ENCODE assay signal across 16 cellular contexts in the genomic region with DNA sequence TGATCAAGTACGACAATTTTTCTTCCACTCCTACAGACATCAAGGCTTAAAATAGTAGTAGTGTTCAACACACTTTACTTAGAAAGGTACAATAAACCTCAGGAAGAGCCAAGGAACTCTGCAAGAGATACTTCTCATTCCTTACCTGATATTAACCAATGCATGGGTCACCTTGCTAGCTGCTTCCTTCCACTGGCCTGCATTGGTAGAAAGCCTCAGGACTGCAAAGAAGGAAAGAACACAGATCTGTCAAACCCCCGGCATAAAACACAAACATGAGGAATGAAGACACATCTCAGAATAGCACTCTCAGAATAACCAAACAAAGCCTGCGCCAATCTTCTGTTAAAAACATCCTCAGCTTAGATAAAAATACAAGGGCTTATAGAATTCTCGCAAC.
A peak's percentile ranks its signal among the peaks of the same experiment; 100 is the strongest.
DNase-seq lines count a peak whose midpoint lies in the region; ATAC-seq, FAIRE-seq and TF ChIP-seq lines count a peak whose summit lies in the region.
"Had no signal": no experiment of that assay in that cellular context is flagged by ENCODE, and none has a peak within 500 bp of the region (broad histone marks: within the 10 kb centered on the region; RNA-seq: fewer than 3 reads in every experiment).

No MANE protein-coding gene starts in this region.

- H3K4me1 ChIP-seq in PC-3 (ENCODE audit: insufficient read depth, low read length) (peaks cover 41% of the 10 kb centered on the region), endothelial cell of umbilical vein (ENCODE audit: control insufficient read depth, extremely low read depth, insufficient read depth, low read length) (peaks cover 49% of the 10 kb centered on the region), stomach smooth muscle (ENCODE audit: control insufficient read depth, insufficient read depth, low read length) (peaks cover 22% of the 10 kb centered on the region), tibial nerve (peaks cover 0 to 26% (median 3%) of the 10 kb centered on the region in 4 donors)

- H3K27ac Mint-ChIP-seq in memory B cell, result peak overlapping the region; percentile 67
- H3K27ac Mint-ChIP-seq: progenitor cell of endocrine pancreas had no signal

- TF ChIP-seq EP300 in tibial nerve (IDR thresholded peaks at IDR 0.05), result no peak

- no peak for FAIRE-seq in endothelial cell of umbilical vein (lab: Jason Lieb, UNC)
- FAIRE-seq: colon, GM12878 had no signal

- H3K79me2 ChIP-seq in PC-3 (ENCODE audit: low read length) (no peaks in the 10 kb centered on the region), endothelial cell of umbilical vein (ENCODE audit: control insufficient read depth, insufficient read depth, low read length) (no peaks in the 10 kb centered on the region)

- DNase-seq in PC-3 (no peak), endothelial cell of umbilical vein (ENCODE audit: low read depth, low spot score) (no peak), memory B cell (ENCODE audit: low spot score in 2 of 2) (no peak), omental fat pad (ENCODE audit: low spot score) (no peak), tibial nerve (ENCODE audit: low spot score in 2 of 2) (no peak), NCI-H226 (no peak)
- DNase-seq in stimulated activated naive CD4-positive, alpha-beta T cell (lab: John Stamatoyannopoulos, UW), result no peak
- DNase-seq: activated naive CD4-positive, alpha-beta T cell treated with anti-CD3 and anti-CD28 coated beads, Interleukin-2, amount 50 U/mL, for 16 hours; C1 segment of cervical spinal cord; NCI-H2081 treated with DMSO at 0.1 percent for 48 hours; stimulated activated CD4-positive, alpha-beta T cell treated with anti-CD3 and anti-CD28 coated beads, Interleukin-2, amount 100 ng/mL, for 24 hours had no signal

- H3K27me3 Mint-ChIP-seq in memory B cell, result no peaks in the 10 kb centered on the region
- H3K27me3 Mint-ChIP-seq: progenitor cell of endocrine pancreas had no signal

- CTCF ChIA-PET in PC-3 (lab: Charles Lee) (interaction anchor here (0.8 kb wide), 1 partner anchor 71 kb away, joined by 3 read pairs; no protein-coding TSS in a partner anchor), endothelial cell of umbilical vein (lab: Charles Lee) (interaction anchor here (0.6 to 5.4 kb wide), 6 partner anchors 50 to 99 kb away, joined by 3 to 57 read pairs (median 9); no protein-coding TSS in a partner anchor)

- no peak overlapping the region for H3K9ac ChIP-seq in PC-3 (ENCODE audit: low read length)
- peak overlapping the region; percentile 65 for H3K9ac ChIP-seq in endothelial cell of umbilical vein (replicated peaks; ENCODE audit: extremely low read depth, insufficient read depth, low read length)
- H3K9ac ChIP-seq in stomach smooth muscle (ENCODE audit: low read length in 2 of 2), result no peak overlapping the region

- peaks cover 10% of the 10 kb centered on the region for H3F3A ChIP-seq in PC-3 (ENCODE audit: low read length, unreplicated experiment)

- POLR2A ChIA-PET in PC-3 (lab: Charles Lee; ENCODE audit: unreplicated experiment), result no interaction called here
- POLR2A ChIA-PET in endothelial cell of umbilical vein (lab: Charles Lee), result no interaction called here

- H3K9me2 ChIP-seq in PC-3 (replicated peaks; ENCODE audit: low read length), result no peaks in the 10 kb centered on the region

- WGBS in tibial nerve, 2 donors, result 67 to 70% methylated on average over 4 of the region's 4 CpGs

- peak overlapping the region; percentile 8 for H3K4me3 Mint-ChIP-seq in memory B cell

- H2AFZ ChIP-seq in PC-3 (ENCODE audit: low read length), result no peak overlapping the region
- H2AFZ ChIP-seq in endothelial cell of umbilical vein (ENCODE audit: low read depth, low read length), result no peak overlapping the region

- H4K20me1 ChIP-seq in PC-3 (ENCODE audit: low read length) (no peaks in the 10 kb centered on the region), endothelial cell of umbilical vein (replicated peaks; ENCODE audit: control insufficient read depth, extremely low read depth, insufficient read depth, low read length) (no peaks in the 10 kb centered on the region)

- TF ChIP-seq POLR2A in endothelial cell of umbilical vein (IDR thresholded peaks at IDR 0.05; ENCODE audit: low read depth, low read length), result no peak
- no peak for TF ChIP-seq POLR2A in tibial nerve (IDR thresholded peaks at IDR 0.05)

- H3K4me3 ChIP-seq in PC-3 (ENCODE audit: low read length) (no peak overlapping the region), endothelial cell of umbilical vein (replicated peaks in 1 of 3; ENCODE audit: insufficient read depth in 1 of 3, low read depth in 1 of 3, low read length in 3 of 3) (no peak overlapping the region), stomach smooth muscle (ENCODE audit: low read length in 2 of 2) (peak overlapping the region in 1 of 2 donors; percentile 30), tibial nerve (no peak overlapping the region)
- H3K4me3 ChIP-seq: GM12878, vagina had no signal

- TF ChIP-seq CTCF in PC-3 (conservative IDR thresholded peaks at IDR 0.05; ENCODE audit: low read depth, low read length) (no peak), endothelial cell of umbilical vein (IDR thresholded peaks at IDR 0.05; ENCODE audit: extremely low read depth in 1 of 2, insufficient read depth in 1 of 2, low read depth in 1 of 2, low read length in 2 of 2) (no peak), omental fat pad (IDR thresholded peaks at IDR 0.05) (no peak), tibial nerve (IDR thresholded peaks at IDR 0.05) (no peak)

- H3K36me3 ChIP-seq in PC-3 (ENCODE audit: low read depth, low read length) (no peaks in the 10 kb centered on the region), endothelial cell of umbilical vein (ENCODE audit: control insufficient read depth in 2 of 2, extremely low read depth in 1 of 2, insufficient read depth in 2 of 2, low read length in 2 of 2) (no peaks in the 10 kb centered on the region), stomach smooth muscle (ENCODE audit: control insufficient read depth in 2 of 2, insufficient read depth in 2 of 2, low read length in 2 of 2) (no peaks in the 10 kb centered on the region), tibial nerve (peaks cover 0 to 4% (median 0%) of the 10 kb centered on the region in 3 donors)

- H3K4me2 ChIP-seq in PC-3 (ENCODE audit: low read length) (peak overlapping the region; percentile 44), endothelial cell of umbilical vein (ENCODE audit: insufficient read depth, low read length) (peak overlapping the region; percentile 77)

- H3K36me3 Mint-ChIP-seq in memory B cell, result peaks cover 21% of the 10 kb centered on the region

- H3K27ac ChIP-seq in PC-3 (ENCODE audit: low read length) (peak overlapping the region; percentile 77), endothelial cell of umbilical vein (ENCODE audit: insufficient read depth, low read depth, low read length) (peak overlapping the region; percentile 92), stomach smooth muscle (ENCODE audit: low read length) (peak overlapping the region; percentile 58), tibial nerve (peak overlapping the region in 1 of 4 donors; percentile 3)
- H3K27ac ChIP-seq: vagina had no signal

- H3K9me3 ChIP-seq in PC-3 (ENCODE audit: low read length), result no peaks in the 10 kb centered on the region
- H3K9me3 ChIP-seq in endothelial cell of umbilical vein (replicated peaks; ENCODE audit: control insufficient read depth, insufficient read depth, low read length), result no peaks in the 10 kb centered on the region
- H3K9me3 ChIP-seq in stomach smooth muscle (ENCODE audit: control insufficient read depth in 2 of 2, low read length in 2 of 2), result no peaks in the 10 kb centered on the region
- H3K9me3 ChIP-seq in tibial nerve, result no peaks in the 10 kb centered on the region
- H3K9me3 ChIP-seq: vagina had no signal

- no peaks in the 10 kb centered on the region for H3K9me3 Mint-ChIP-seq in memory B cell

- peak; percentile 8; the same call in 1 of the 2 replicates for ATAC-seq in PC-3
- no peak for ATAC-seq in memory B cell (ENCODE audit: low read depth)
- no peak for ATAC-seq in omental fat pad (ENCODE audit: low FRiP score)
- ATAC-seq: GM12878 had no signal

- peaks cover 3% of the 10 kb centered on the region for H3K9me1 ChIP-seq in endothelial cell of umbilical vein (replicated peaks; ENCODE audit: control insufficient read depth, extremely low read depth, insufficient read depth, low read length)

- peaks cover 32% of the 10 kb centered on the region for H3K4me1 Mint-ChIP-seq in memory B cell

- intact Hi-C loops in PC-3 (cut with micrococcal nuclease) (no loop called here), endothelial cell of umbilical vein (cut with micrococcal nuclease) (loop anchor here (5.0 kb wide), 3 partner anchors 52 to 92 kb away; no protein-coding TSS in a partner anchor)

- dilution Hi-C loops in endothelial cell of umbilical vein (cut with MboI; ENCODE audit: extremely low pct_ligation_motif_present, low sequenced_read_pairs), result no loop called here

- BruUV-seq in PC-3 (replicated peaks; lab: Mats Ljungman, UMichigan) (TSS peak; percentile 79), endothelial cell of umbilical vein (replicated peaks; lab: Mats Ljungman, UMichigan) (TSS peak; percentile 92)

- H3K27me3 ChIP-seq in PC-3 (ENCODE audit: low read length) (no peaks in the 10 kb centered on the region), endothelial cell of umbilical vein (ENCODE audit: control insufficient read depth in 2 of 2, insufficient read depth in 2 of 2, low read length in 2 of 2) (no peaks in the 10 kb centered on the region), stomach smooth muscle (ENCODE audit: control insufficient read depth in 1 of 2, insufficient read depth in 2 of 2, low read length in 2 of 2) (no peaks in the 10 kb centered on the region), tibial nerve (no peaks in the 10 kb centered on the region)
- H3K27me3 ChIP-seq: vagina had no signal

TF ChIP-seq in endothelial cell of umbilical vein, 7 proteins besides CTCF, POLR2A, EP300 and RAD21:
- TF ChIP-seq MYC (IDR thresholded peaks at IDR 0.05; ENCODE audit: low read depth, low read length), result no peak
